ENCODE assay signal across 8 cellular contexts in genomic region chr9:131349881-131350563, GRCh38. TPM values are rescaled to one million over a fixed set of nuclear protein-coding genes. Genes with fewer than 3 reads are reported as not detected.
A peak's percentile ranks its signal among the peaks of the same experiment; 100 is the strongest.
DNase-seq lines count a peak whose midpoint lies in the region; ATAC-seq, FAIRE-seq and TF ChIP-seq lines count a peak whose summit lies in the region.

No MANE protein-coding gene starts in this region.

- FAIRE-seq in kidney (lab: Jason Lieb, UNC) = no peak

- CTCF ChIA-PET in BJ (lab: Yijun Ruan, JAX) = interaction anchor here (0.7 to 4.2 kb wide), 68 partner anchors 10 to 401 kb away, joined by 3 to 34 read pairs (median 4); partner anchors contain the start of genes POMT1 and RAPGEF1

- H3K36me3 ChIP-seq in BJ (ENCODE audit: control insufficient read depth, insufficient read depth, low read length) = no peaks in the 10 kb centered on the region
- H3K36me3 ChIP-seq in kidney (ENCODE audit: control insufficient read depth in 1 of 2, insufficient read depth in 2 of 2, low read length in 2 of 2) = no peaks in the 10 kb centered on the region

- H3K4me3 ChIP-seq in BJ (ENCODE audit: low read depth, low read length) = peak overlapping the region; percentile 27
- H3K4me3 ChIP-seq in HFF-Myc (replicated peaks; ENCODE audit: low read depth, low read length) = peak overlapping the region; percentile 2; the same call in 1 of the 2 replicates
- H3K4me3 ChIP-seq in kidney (ENCODE audit: low read length in 2 of 2) = peak overlapping the region; percentile 47 to 63

- peaks cover 0 to 8% of the 10 kb centered on the region in 2 donors for H3K4me1 ChIP-seq in kidney (ENCODE audit: control insufficient read depth in 1 of 2, insufficient read depth in 1 of 2, low read depth in 1 of 2, low read length in 2 of 2)

- POLR2A ChIA-PET in BJ (lab: Charles Lee) = no interaction called here

- H3K27ac ChIP-seq in caudate nucleus (ENCODE audit: low read depth, low read length) (no peak overlapping the region), kidney (ENCODE audit: low read depth in 2 of 2, low read length in 2 of 2) (no peak overlapping the region)

- peak overlapping the region in 1 of 2 donors; percentile 61 for H3K9ac ChIP-seq in kidney (ENCODE audit: low read length in 2 of 2)

- TF ChIP-seq CTCF in BJ (IDR thresholded peaks at IDR 0.05; ENCODE audit: insufficient read depth, low read depth, low read length) (peak; percentile 93), HFF-Myc (IDR thresholded peaks at IDR 0.05; ENCODE audit: low read depth, low read length, missing control alignments) (peak; percentile 86), kidney (IDR thresholded peaks at IDR 0.05; ENCODE audit: borderline replicate concordance, extremely low read depth, insufficient read depth) (peak; percentile 75)

- H3K9me3 ChIP-seq in kidney (ENCODE audit: control insufficient read depth in 1 of 2, low read length in 2 of 2) = no peaks in the 10 kb centered on the region

- intact Hi-C loops in kidney (cut with DNase I) = no loop called here

- H3K27me3 ChIP-seq in BJ (ENCODE audit: control insufficient read depth, insufficient read depth, low read length) = no peaks in the 10 kb centered on the region

- DNase-seq in BJ (ENCODE audit: low read depth) = no peak
- DNase-seq in HFF-Myc (ENCODE audit: extremely low read depth, low read depth) = peak; percentile 59
- DNase-seq in NCI-H460 (ENCODE audit: extremely low read depth, low read depth) = peak; percentile 76
- peak; percentile 66 for DNase-seq in activated CD4-positive, CD25-positive, alpha-beta regulatory T cell treated with anti-CD3 and anti-CD28 coated beads, Interleukin-2, amount 50 U/mL, for 16 hours (ENCODE audit: low read depth, low spot score)
- DNase-seq in caudate nucleus (lab: John Stamatoyannopoulos, UW) = peak in 60 of 61 donors; percentile 5 to 89 (median 71)
- DNase-seq in kidney = peak; percentile 95
- peak; percentile 65 to 80 for DNase-seq in stimulated activated CD4-positive, alpha-beta T cell treated with anti-CD3 and anti-CD28 coated beads, Interleukin-15, amount 100 ng/mL, for 1 hour (ENCODE audit: low read depth in 1 of 2, low spot score in 1 of 2)

- no peak for ATAC-seq in HG02763 (IDR thresholded peaks at IDR 0.05; ENCODE audit: unreplicated experiment)

RNA-seq across cellular contexts. Expression of gene PRRC2B, which starts 43.9 kb away (rescaled TPM):
- polyA plus RNA-seq in BJ (2011; rRNA removed) (19.3 and 25.8 TPM in 2 replicates), kidney (ENCODE audit: insufficient read depth, low read depth, low replicate concordance) (37.4 TPM)
- polyA minus RNA-seq in BJ (2011; rRNA and poly(A)+ RNA removed) = 32.4 and 61.4 TPM in 2 replicates
- total RNA-seq in NCI-H460 (2014; rRNA removed; shearing (Covaris generic)) = 77.5 and 83.8 TPM in 2 replicates
- 58.8 and 97.6 TPM in 2 replicates for polyA plus RNA-seq in NCI-H460 (2014; cell fraction: nucleus; rRNA removed)
- total RNA-seq in kidney = 227 TPM

Comparison
In these comparisons a context has a peak if more than half of its experiments do, and no peak if none do; other contexts are left out.
1. H3K4me3 ChIP-seq: peak in every context shown above with its lines; median percentile 55 in kidney; 27 in BJ; 2 in HFF-Myc.